In genomic region chr1:54403808-54404261, GRCh38 we compare ENCODE assay signal across 1 cellular context.
A peak's percentile ranks its signal among the peaks of the same experiment; 100 is the strongest.
TF ChIP-seq lines count a peak whose summit lies in the region.

No MANE protein-coding gene starts in this region.

TF ChIP-seq in SK-N-SH, 30 proteins besides CTCF, POLR2A, EP300 and RAD21 (continued from another document):
- TF ChIP-seq, protein P1, sequence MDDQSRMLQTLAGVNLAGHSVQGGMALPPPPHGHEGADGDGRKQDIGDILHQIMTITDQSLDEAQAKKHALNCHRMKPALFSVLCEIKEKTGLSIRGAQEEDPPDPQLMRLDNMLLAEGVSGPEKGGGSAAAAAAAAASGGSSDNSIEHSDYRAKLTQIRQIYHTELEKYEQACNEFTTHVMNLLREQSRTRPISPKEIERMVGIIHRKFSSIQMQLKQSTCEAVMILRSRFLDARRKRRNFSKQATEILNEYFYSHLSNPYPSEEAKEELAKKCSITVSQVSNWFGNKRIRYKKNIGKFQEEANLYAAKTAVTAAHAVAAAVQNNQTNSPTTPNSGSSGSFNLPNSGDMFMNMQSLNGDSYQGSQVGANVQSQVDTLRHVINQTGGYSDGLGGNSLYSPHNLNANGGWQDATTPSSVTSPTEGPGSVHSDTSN (IDR thresholded peaks at IDR 0.05), result peak; percentile 67
- TF ChIP-seq SMC3 (IDR thresholded peaks at IDR 0.05; ENCODE audit: low read depth, low read length) (no peak), JUND (IDR thresholded peaks at IDR 0.05) (no peak)
